ENCODE assay signal across 20 cellular contexts in the genomic region with DNA sequence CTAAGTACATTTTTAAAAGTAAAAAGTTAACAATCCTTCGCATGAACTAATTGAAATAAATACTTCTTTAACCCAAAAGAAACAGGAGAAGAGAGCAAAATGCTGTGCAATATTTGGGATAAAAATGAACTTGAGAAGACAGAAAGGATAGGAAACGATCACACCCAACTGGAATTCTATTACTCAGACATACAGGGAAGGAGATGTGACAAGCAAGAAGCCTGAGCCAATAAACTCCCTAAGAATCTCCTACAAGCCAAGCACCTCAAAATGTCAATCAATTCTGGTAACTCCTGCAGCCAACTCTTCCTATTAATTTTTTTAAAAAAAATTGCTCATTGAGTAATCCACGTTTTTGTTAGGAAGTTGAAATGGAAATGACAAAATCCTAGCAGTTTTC.
DNase-seq lines count a peak whose midpoint lies in the region; ATAC-seq and TF ChIP-seq lines count a peak whose summit lies in the region.
"Had no signal": no experiment of that assay in that cellular context is flagged by ENCODE, and none has a peak within 500 bp of the region (broad histone marks: within the 10 kb centered on the region; RNA-seq: fewer than 3 reads in every experiment).

No MANE protein-coding gene starts in this region.

- intact Hi-C loops in Calu3 (cut with micrococcal nuclease; ENCODE audit: unreplicated experiment) = no loop called here

- DNase-seq in AG09309 (ENCODE audit: low read depth) (peak; percentile 14), HFFc6 (peak; percentile 13), fibroblast of villous mesenchyme (ENCODE audit: low read depth) (peak; percentile 27), Calu3 (no peak), HT-29 (ENCODE audit: low spot score) (no peak), cerebellum (ENCODE audit: low spot score) (no peak)
- DNase-seq in stimulated activated CD4-positive, alpha-beta T cell treated with anti-CD3 and anti-CD28 coated beads, Interleukin-12 subunit alpha, Interleukin-12 subunit beta, amount 100 ng/mL, for 4 hours = no peak
- DNase-seq: activated naive CD8-positive, alpha-beta T cell treated with anti-CD3 and anti-CD28 coated beads, Interleukin-2, amount 50 U/mL, for 24 hours; effector CD8-positive, alpha-beta T cell; naive thymus-derived CD4-positive, alpha-beta T cell; NCI-H2029; ovary; PC-9; stimulated activated naive CD8-positive, alpha-beta T cell treated with anti-CD3 and anti-CD28 coated beads, Interleukin-15, amount 100 ng/mL, for 72 hours; T1000 had no signal

- H3K36me3 Mint-ChIP-seq in HFFc6 (ENCODE audit: low read depth) = no peaks in the 10 kb centered on the region
- no peaks in the 10 kb centered on the region for H3K36me3 Mint-ChIP-seq in Calu3 (ENCODE audit: insufficient read depth, unreplicated experiment)

- CTCF ChIA-PET in Calu3 (lab: Charles Lee) = no interaction called here

- H3K27ac Mint-ChIP-seq in HFFc6 (no peak overlapping the region), Calu3 (ENCODE audit: unreplicated experiment) (no peak overlapping the region)
- H3K27ac Mint-ChIP-seq: activated naive CD8-positive, alpha-beta T cell treated with anti-CD3 and anti-CD28 coated beads, Interleukin-2, amount 50 U/mL, for 24 hours; activated T-helper 17 cell treated with anti-CD3 and anti-CD28 coated beads, Interleukin-2, amount 50 U/mL, for 72 hours; naive thymus-derived CD4-positive, alpha-beta T cell; stimulated activated naive CD8-positive, alpha-beta T cell treated with anti-CD3 and anti-CD28 coated beads, Interleukin-15, amount 100 ng/mL, for 72 hours had no signal

- H3K4me3 ChIP-seq in AG09309 (ENCODE audit: control insufficient read depth, low read depth, low read length) = no peak overlapping the region
- H3K4me3 ChIP-seq in fibroblast of villous mesenchyme (ENCODE audit: low read depth, low read length) = no peak overlapping the region
- H3K4me3 ChIP-seq: ovary, PC-9 had no signal

- H3K4me3 Mint-ChIP-seq in HFFc6 (no peak overlapping the region), Calu3 (ENCODE audit: low read depth, unreplicated experiment) (no peak overlapping the region)
- H3K4me3 Mint-ChIP-seq: activated naive CD8-positive, alpha-beta T cell treated with anti-CD3 and anti-CD28 coated beads, Interleukin-2, amount 50 U/mL, for 24 hours; activated T-helper 17 cell treated with anti-CD3 and anti-CD28 coated beads, Interleukin-2, amount 50 U/mL, for 72 hours; central memory CD8-positive, alpha-beta T cell; naive thymus-derived CD4-positive, alpha-beta T cell; stimulated activated naive CD8-positive, alpha-beta T cell treated with anti-CD3 and anti-CD28 coated beads, Interleukin-15, amount 100 ng/mL, for 72 hours had no signal

- 0 out of 3 replicates have a peak, but pooled peaks have one; percentile 48 for ATAC-seq in SK-N-SH treated with all-trans-retinoic acid at 6 μM for 48 hours
- ATAC-seq: activated CD4-positive, CD25-positive, alpha-beta regulatory T cell treated with anti-CD3 and anti-CD28 coated beads, Interleukin-2, amount 50 U/mL, for 24 hours; activated naive CD8-positive, alpha-beta T cell treated with anti-CD3 and anti-CD28 coated beads, Interleukin-2, amount 50 U/mL, for 24 hours; activated T-helper 17 cell treated with anti-CD3 and anti-CD28 coated beads, Interleukin-2, amount 50 U/mL, for 72 hours; naive thymus-derived CD4-positive, alpha-beta T cell; sciatic nerve; stimulated activated naive CD8-positive, alpha-beta T cell treated with anti-CD3 and anti-CD28 coated beads, Interleukin-15, amount 100 ng/mL, for 72 hours had no signal

- TF ChIP-seq CTCF in AG09309 (IDR thresholded peaks at IDR 0.05; ENCODE audit: control insufficient read depth, insufficient read depth, low read depth, low read length, missing control alignments) (no peak), HFFc6 (IDR thresholded peaks at IDR 0.05) (no peak), fibroblast of villous mesenchyme (IDR thresholded peaks at IDR 0.05; ENCODE audit: insufficient read depth, low read depth, low read length) (no peak), Calu3 (IDR thresholded peaks at IDR 0.05; ENCODE audit: unreplicated experiment) (no peak)

- peaks cover 24% of the 10 kb centered on the region for H3K4me1 Mint-ChIP-seq in HFFc6 (ENCODE audit: low read depth)
- peaks cover 7% of the 10 kb centered on the region for H3K4me1 Mint-ChIP-seq in Calu3 (ENCODE audit: low read depth, unreplicated experiment)

- H3K9me3 Mint-ChIP-seq in HFFc6 (no peaks in the 10 kb centered on the region), Calu3 (ENCODE audit: low read depth, unreplicated experiment) (peaks cover 1% of the 10 kb centered on the region)
- H3K9me3 Mint-ChIP-seq: activated naive CD8-positive, alpha-beta T cell treated with anti-CD3 and anti-CD28 coated beads, Interleukin-2, amount 50 U/mL, for 24 hours; central memory CD8-positive, alpha-beta T cell; stimulated activated naive CD8-positive, alpha-beta T cell treated with anti-CD3 and anti-CD28 coated beads, Interleukin-15, amount 100 ng/mL, for 72 hours had no signal

- H3K27me3 Mint-ChIP-seq in HFFc6 (ENCODE audit: insufficient read depth) (no peaks in the 10 kb centered on the region), Calu3 (ENCODE audit: unreplicated experiment) (no peaks in the 10 kb centered on the region)
- H3K27me3 Mint-ChIP-seq: activated naive CD8-positive, alpha-beta T cell treated with anti-CD3 and anti-CD28 coated beads, Interleukin-2, amount 50 U/mL, for 24 hours; activated T-helper 17 cell treated with anti-CD3 and anti-CD28 coated beads, Interleukin-2, amount 50 U/mL, for 72 hours; central memory CD8-positive, alpha-beta T cell; naive thymus-derived CD4-positive, alpha-beta T cell; stimulated activated naive CD8-positive, alpha-beta T cell treated with anti-CD3 and anti-CD28 coated beads, Interleukin-15, amount 100 ng/mL, for 72 hours had no signal

- BruUV-seq in Calu3 (replicated peaks; lab: Mats Ljungman, UMichigan) = no TSS peak

TF ChIP-seq in SK-N-SH treated with all-trans-retinoic acid at 6 μM for 48 hours, 23 proteins besides CTCF, POLR2A, EP300 and RAD21:
- TF ChIP-seq OSR1 (CRISPR knock-in tag; IDR thresholded peaks at IDR 0.05) = no peak
- TF ChIP-seq, protein P1, sequence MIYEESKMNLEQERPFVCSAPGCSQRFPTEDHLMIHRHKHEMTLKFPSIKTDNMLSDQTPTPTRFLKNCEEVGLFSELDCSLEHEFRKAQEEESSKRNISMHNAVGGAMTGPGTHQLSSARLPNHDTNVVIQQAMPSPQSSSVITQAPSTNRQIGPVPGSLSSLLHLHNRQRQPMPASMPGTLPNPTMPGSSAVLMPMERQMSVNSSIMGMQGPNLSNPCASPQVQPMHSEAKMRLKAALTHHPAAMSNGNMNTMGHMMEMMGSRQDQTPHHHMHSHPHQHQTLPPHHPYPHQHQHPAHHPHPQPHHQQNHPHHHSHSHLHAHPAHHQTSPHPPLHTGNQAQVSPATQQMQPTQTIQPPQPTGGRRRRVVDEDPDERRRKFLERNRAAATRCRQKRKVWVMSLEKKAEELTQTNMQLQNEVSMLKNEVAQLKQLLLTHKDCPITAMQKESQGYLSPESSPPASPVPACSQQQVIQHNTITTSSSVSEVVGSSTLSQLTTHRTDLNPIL (CRISPR knock-in tag; IDR thresholded peaks at IDR 0.05; ENCODE audit: low read depth) = no peak
- TF ChIP-seq ZNF8 (CRISPR knock-in tag; IDR thresholded peaks at IDR 0.05) = no peak
- no peak for TF ChIP-seq GLIS3 (CRISPR knock-in tag; IDR thresholded peaks at IDR 0.05)
- no peak for TF ChIP-seq TOX (CRISPR knock-in tag; IDR thresholded peaks at IDR 0.05; ENCODE audit: borderline replicate concordance)
- no peak for TF ChIP-seq ZFP3 (CRISPR knock-in tag; IDR thresholded peaks at IDR 0.05)
- TF ChIP-seq, protein P2, sequence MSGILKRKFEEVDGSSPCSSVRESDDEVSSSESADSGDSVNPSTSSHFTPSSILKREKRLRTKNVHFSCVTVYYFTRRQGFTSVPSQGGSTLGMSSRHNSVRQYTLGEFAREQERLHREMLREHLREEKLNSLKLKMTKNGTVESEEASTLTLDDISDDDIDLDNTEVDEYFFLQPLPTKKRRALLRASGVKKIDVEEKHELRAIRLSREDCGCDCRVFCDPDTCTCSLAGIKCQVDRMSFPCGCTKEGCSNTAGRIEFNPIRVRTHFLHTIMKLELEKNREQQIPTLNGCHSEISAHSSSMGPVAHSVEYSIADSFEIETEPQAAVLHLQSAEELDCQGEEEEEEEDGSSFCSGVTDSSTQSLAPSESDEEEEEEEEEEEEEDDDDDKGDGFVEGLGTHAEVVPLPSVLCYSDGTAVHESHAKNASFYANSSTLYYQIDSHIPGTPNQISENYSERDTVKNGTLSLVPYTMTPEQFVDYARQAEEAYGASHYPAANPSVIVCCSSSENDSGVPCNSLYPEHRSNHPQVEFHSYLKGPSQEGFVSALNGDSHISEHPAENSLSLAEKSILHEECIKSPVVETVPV (CRISPR knock-in tag; IDR thresholded peaks at IDR 0.05) = no peak
- no peak for TF ChIP-seq ISL1 (CRISPR knock-in tag; IDR thresholded peaks at IDR 0.05)
- TF ChIP-seq ZFP30 (CRISPR knock-in tag; IDR thresholded peaks at IDR 0.05) = no peak
- TF ChIP-seq ARNTL (CRISPR knock-in tag; IDR thresholded peaks at IDR 0.05; ENCODE audit: borderline replicate concordance, low read depth) = no peak
- TF ChIP-seq ZNF70 (CRISPR knock-in tag; IDR thresholded peaks at IDR 0.05) = no peak
- TF ChIP-seq TCF4 (CRISPR knock-in tag; IDR thresholded peaks at IDR 0.05; ENCODE audit: borderline replicate concordance) = no peak
- TF ChIP-seq, protein P3, sequence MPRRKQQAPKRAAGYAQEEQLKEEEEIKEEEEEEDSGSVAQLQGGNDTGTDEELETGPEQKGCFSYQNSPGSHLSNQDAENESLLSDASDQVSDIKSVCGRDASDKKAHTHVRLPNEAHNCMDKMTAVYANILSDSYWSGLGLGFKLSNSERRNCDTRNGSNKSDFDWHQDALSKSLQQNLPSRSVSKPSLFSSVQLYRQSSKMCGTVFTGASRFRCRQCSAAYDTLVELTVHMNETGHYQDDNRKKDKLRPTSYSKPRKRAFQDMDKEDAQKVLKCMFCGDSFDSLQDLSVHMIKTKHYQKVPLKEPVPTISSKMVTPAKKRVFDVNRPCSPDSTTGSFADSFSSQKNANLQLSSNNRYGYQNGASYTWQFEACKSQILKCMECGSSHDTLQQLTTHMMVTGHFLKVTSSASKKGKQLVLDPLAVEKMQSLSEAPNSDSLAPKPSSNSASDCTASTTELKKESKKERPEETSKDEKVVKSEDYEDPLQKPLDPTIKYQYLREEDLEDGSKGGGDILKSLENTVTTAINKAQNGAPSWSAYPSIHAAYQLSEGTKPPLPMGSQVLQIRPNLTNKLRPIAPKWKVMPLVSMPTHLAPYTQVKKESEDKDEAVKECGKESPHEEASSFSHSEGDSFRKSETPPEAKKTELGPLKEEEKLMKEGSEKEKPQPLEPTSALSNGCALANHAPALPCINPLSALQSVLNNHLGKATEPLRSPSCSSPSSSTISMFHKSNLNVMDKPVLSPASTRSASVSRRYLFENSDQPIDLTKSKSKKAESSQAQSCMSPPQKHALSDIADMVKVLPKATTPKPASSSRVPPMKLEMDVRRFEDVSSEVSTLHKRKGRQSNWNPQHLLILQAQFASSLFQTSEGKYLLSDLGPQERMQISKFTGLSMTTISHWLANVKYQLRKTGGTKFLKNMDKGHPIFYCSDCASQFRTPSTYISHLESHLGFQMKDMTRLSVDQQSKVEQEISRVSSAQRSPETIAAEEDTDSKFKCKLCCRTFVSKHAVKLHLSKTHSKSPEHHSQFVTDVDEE (CRISPR knock-in tag; IDR thresholded peaks at IDR 0.05) = no peak

Comparison
In these comparisons a context has a peak if more than half of its experiments do, and no peak if none do; other contexts are left out.
1. DNase-seq: peak in AG09309 (single experiment), HFFc6 (single experiment) and fibroblast of villous mesenchyme (single experiment); none in Calu3 (single experiment), HT-29 (single experiment), stimulated activated CD4-positive, alpha-beta T cell treated with anti-CD3 and anti-CD28 coated beads, Interleukin-12 subunit alpha, Interleukin-12 subunit beta, amount 100 ng/mL, for 4 hours (single experiment) and cerebellum (single experiment).